Comparison of ENCODE assay signal across 22 cellular contexts in the genomic region with DNA sequence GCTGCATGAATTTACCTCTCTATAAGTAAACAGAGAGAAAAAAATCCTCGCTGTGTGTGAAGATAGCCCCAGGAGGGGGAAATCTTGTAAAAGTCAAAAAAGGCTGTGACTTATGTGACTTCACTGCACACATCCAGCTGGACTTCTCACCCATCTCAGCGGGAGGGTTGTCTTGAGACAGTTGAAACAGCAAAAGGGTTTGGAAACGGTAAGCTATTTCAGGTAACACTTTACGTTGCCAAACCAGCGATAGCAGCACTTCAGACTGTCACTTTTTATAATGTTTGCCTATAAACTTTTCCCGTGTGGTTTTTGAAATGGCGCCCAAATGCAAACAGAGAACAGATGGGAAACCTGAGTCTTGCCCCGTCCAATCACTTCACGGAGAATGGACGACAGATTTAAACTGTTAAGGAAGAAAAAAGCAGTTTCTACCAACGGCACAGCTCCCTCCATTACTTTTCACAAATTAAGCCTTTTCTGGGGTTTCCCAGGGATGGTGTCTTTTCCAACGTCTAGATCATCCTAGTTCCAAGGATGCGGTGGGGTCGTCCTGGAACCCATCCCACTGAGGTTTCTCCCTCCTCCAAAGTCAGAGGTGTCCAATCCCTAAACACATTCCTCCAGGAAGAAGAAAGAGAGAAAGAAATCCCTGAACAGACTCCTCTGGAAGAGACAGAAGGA. TPM values are rescaled to one million over a fixed set of nuclear protein-coding genes. Genes with fewer than 3 reads are reported as not detected.
DNase-seq lines count a peak whose midpoint lies in the region; ATAC-seq and TF ChIP-seq lines count a peak whose summit lies in the region.
"Had no signal": no experiment of that assay in that cellular context is flagged by ENCODE, and none has a peak within 500 bp of the region (broad histone marks: within the 10 kb centered on the region; RNA-seq: fewer than 3 reads in every experiment).

No MANE protein-coding gene starts in this region.

- H3K4me3 ChIP-seq in PC-3 (ENCODE audit: low read length): no peak overlapping the region
- H3K4me3 ChIP-seq in suprapubic skin: no peak overlapping the region
- H3K4me3 ChIP-seq: adrenal gland, heart left ventricle had no signal

- WGBS in suprapubic skin: 36% methylated on average over 14 of the region's 14 CpGs

- no peaks in the 10 kb centered on the region for H3K9me2 ChIP-seq in PC-3 (replicated peaks; ENCODE audit: low read length)

- peak; percentile 29 for DNase-seq in H4 (ENCODE audit: low spot score)
- DNase-seq in PC-3: no peak
- DNase-seq in mesenteric fat pad (ENCODE audit: low spot score): peak; percentile 22
- DNase-seq in suprapubic skin (ENCODE audit: low spot score in 2 of 2): no peak
- DNase-seq in activated CD4-positive, alpha-beta T cell treated with anti-CD3 and anti-CD28 coated beads, Interleukin-2, amount 50 U/mL, for 1 hour: no peak
- DNase-seq in NOMO-1 treated with dmso at 0.1 percent for 144 hours (lab: John Stamatoyannopoulos, UW; ENCODE audit: unreplicated experiment): no peak
- DNase-seq: activated B cell treated with CpG ODN at 0.5 μM for 24 hours; activated CD4-positive, alpha-beta memory T cell treated with anti-CD3 and anti-CD28 coated beads, Interleukin-2, amount 10 ng/mL, durations not matched to agents 7 days and 5 days; CD8-positive, alpha-beta memory T cell; heart left ventricle; HFFc6; IMR-90; NCI-H1930; NCI-H345; nucleus accumbens; trophoblast cell had no signal

- TF ChIP-seq CTCF in PC-3 (conservative IDR thresholded peaks at IDR 0.05; ENCODE audit: low read depth, low read length) (no peak), suprapubic skin (IDR thresholded peaks at IDR 0.05) (no peak)

- CTCF ChIA-PET in PC-3 (lab: Charles Lee): no interaction called here

- no peak for TF ChIP-seq POLR2A in suprapubic skin (IDR thresholded peaks at IDR 0.05)

- no peaks in the 10 kb centered on the region for H3F3A ChIP-seq in PC-3 (ENCODE audit: low read length, unreplicated experiment)

- TF ChIP-seq EP300 in suprapubic skin (IDR thresholded peaks at IDR 0.05): no peak

- H3K27ac ChIP-seq in PC-3 (ENCODE audit: low read length) (no peak overlapping the region), suprapubic skin (peak overlapping the region; percentile 7)
- H3K27ac ChIP-seq: RWPE1 had no signal

- H3K27me3 ChIP-seq in PC-3 (ENCODE audit: low read length) (peaks cover 25% of the 10 kb centered on the region), suprapubic skin (no peaks in the 10 kb centered on the region)
- H3K27me3 ChIP-seq: adrenal gland had no signal

- H3K36me3 ChIP-seq in PC-3 (ENCODE audit: low read depth, low read length): no peaks in the 10 kb centered on the region
- H3K36me3 ChIP-seq in suprapubic skin: no peaks in the 10 kb centered on the region
- H3K36me3 ChIP-seq: adrenal gland, heart left ventricle had no signal

- POLR2A ChIA-PET in PC-3 (lab: Charles Lee; ENCODE audit: unreplicated experiment): no interaction called here

- no peaks in the 10 kb centered on the region for H4K20me1 ChIP-seq in PC-3 (ENCODE audit: low read length)

- no peaks in the 10 kb centered on the region for H3K79me2 ChIP-seq in PC-3 (ENCODE audit: low read length)

- H3K9me3 ChIP-seq in PC-3 (ENCODE audit: low read length) (no peaks in the 10 kb centered on the region), suprapubic skin (no peaks in the 10 kb centered on the region)
- H3K9me3 ChIP-seq: adrenal gland, heart left ventricle had no signal

- H3K4me2 ChIP-seq in PC-3 (ENCODE audit: low read length): peak overlapping the region; percentile 53; the same call in 1 of the 2 replicates

- no peak overlapping the region for H3K9ac ChIP-seq in PC-3 (ENCODE audit: low read length)

- H2AFZ ChIP-seq in PC-3 (ENCODE audit: low read length): 0 out of 2 replicates have a peak overlapping the region, but pooled peaks have one; percentile 13

- ATAC-seq in PC-3 (no peak), HG02610 (IDR thresholded peaks at IDR 0.05; ENCODE audit: unreplicated experiment) (no peak), HG03457 (IDR thresholded peaks at IDR 0.05; ENCODE audit: unreplicated experiment) (no peak)
- ATAC-seq: heart left ventricle; stimulated activated memory B cell treated with anti-CD40 and anti-IgM and Interleukin-4, amounts not matched to agents 10 μg/mL and 1 μg/mL and 100 μg/mL, for 72 hours had no signal

- intact Hi-C loops in PC-3 (cut with micrococcal nuclease): no loop called here

- no TSS peak for BruUV-seq in PC-3 (replicated peaks; lab: Mats Ljungman, UMichigan)

- H3K4me1 ChIP-seq in PC-3 (ENCODE audit: insufficient read depth, low read length) (no peaks in the 10 kb centered on the region), suprapubic skin (peaks cover 46% of the 10 kb centered on the region)
- H3K4me1 ChIP-seq: heart left ventricle had no signal

RNA-seq across cellular contexts. Expression of a gene that starts 25.2 kb away (rescaled TPM):
- 3.7 and 5.0 TPM in 2 replicates for total RNA-seq in H4 (2014; rRNA removed; shearing (Covaris generic))
- total RNA-seq in PC-3 (2014; rRNA removed): 0.17 and 0.36 TPM in 2 replicates
- total RNA-seq in mesenteric fat pad: 1.4 TPM
- 100 to 1,000 TPM; 105 to 222 (median 155) TPM for total RNA-seq in suprapubic skin
- total RNA-seq: activated B cell treated with CpG ODN at 0.5 μM for 24 hours, HFFc6, IMR-90, myocyte had no signal

Comparison
In these comparisons a context has a peak if more than half of its experiments do, and no peak if none do; other contexts are left out.
1. DNase-seq: peak in H4 (single experiment) and mesenteric fat pad (single experiment); none in PC-3 (single experiment), suprapubic skin (0 of 2), activated CD4-positive, alpha-beta T cell treated with anti-CD3 and anti-CD28 coated beads, Interleukin-2, amount 50 U/mL, for 1 hour (single experiment) and NOMO-1 treated with dmso at 0.1 percent for 144 hours (single experiment).
2. RNA of a gene that starts 25.2 kb away (total RNA-seq): 105 to 222 TPM in suprapubic skin; 3.7 to 5.0 TPM in H4, 1.4 TPM in mesenteric fat pad (single experiment) and 0.17 to 0.36 TPM in PC-3; every median in the first group is over 10 times any median in the second.